In the genomic region with DNA sequence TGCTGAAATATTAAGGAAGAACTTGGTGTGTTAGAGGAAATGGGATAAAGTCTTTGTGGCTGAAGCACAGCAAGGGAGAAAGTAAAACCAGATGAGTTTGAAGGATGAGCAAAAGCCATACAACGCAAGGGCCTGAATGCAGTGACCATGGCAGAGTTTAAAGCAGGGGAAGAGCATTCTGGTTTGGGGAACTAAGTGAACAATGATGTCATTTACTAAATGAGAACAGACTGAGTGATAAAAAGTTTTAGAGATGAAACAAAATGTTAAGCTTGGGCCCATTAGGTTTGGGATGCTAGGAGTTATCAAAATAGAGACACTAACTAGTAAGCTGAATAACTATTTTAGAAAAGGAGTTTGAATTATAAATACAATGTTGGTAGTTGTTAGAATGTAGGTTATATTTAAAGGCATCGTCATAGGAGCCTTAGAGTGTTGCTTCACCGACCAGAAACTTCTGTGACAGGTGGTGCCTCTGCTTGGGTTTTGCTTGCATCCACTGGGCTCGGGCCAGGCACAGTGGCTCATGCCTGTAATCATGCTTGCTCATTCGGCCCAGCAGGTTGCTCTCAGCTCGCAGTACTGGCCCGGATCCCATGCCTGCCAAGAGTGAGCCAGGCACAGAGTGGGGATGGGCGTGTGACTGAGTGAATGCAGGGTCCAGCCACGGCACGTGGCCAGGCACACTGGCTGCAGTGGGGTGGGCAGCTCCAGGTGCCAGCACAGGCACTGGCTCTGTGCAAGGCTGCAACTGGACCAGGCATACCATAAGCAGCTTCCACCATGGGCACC, we compare ENCODE assay signal across 2 cellular contexts.
TF ChIP-seq lines count a peak whose summit lies in the region.

No MANE protein-coding gene starts in this region.

TF ChIP-seq in HepG2, 621 proteins besides CTCF, POLR2A, EP300 and RAD21:
- TF ChIP-seq, protein P1, sequence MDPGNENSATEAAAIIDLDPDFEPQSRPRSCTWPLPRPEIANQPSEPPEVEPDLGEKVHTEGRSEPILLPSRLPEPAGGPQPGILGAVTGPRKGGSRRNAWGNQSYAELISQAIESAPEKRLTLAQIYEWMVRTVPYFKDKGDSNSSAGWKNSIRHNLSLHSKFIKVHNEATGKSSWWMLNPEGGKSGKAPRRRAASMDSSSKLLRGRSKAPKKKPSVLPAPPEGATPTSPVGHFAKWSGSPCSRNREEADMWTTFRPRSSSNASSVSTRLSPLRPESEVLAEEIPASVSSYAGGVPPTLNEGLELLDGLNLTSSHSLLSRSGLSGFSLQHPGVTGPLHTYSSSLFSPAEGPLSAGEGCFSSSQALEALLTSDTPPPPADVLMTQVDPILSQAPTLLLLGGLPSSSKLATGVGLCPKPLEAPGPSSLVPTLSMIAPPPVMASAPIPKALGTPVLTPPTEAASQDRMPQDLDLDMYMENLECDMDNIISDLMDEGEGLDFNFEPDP (CRISPR knock-in tag; conservative IDR thresholded peaks at IDR 0.05) = no peak
- peak; percentile 70 for TF ChIP-seq ATF7 (IDR thresholded peaks at IDR 0.05)
- TF ChIP-seq ATF7 (CRISPR knock-in tag; IDR thresholded peaks at IDR 0.05) = no peak
TF ChIP-seq in HepG2: peak in this region for 1.

TF ChIP-seq in H1, 55 proteins besides CTCF, POLR2A, EP300 and RAD21:
- no peak for TF ChIP-seq YY1 (IDR thresholded peaks at IDR 0.05; ENCODE audit: low read depth, low read length)
- TF ChIP-seq SUZ12 (IDR thresholded peaks at IDR 0.05; ENCODE audit: low read length) = no peak
- TF ChIP-seq EGR1 (IDR thresholded peaks at IDR 0.05; ENCODE audit: borderline replicate concordance, low read depth, low read length) = no peak
- no peak for TF ChIP-seq JUN (IDR thresholded peaks at IDR 0.05; ENCODE audit: low read depth, low read length)
- no peak for TF ChIP-seq CBX8 (IDR thresholded peaks at IDR 0.05; ENCODE audit: borderline replicate concordance, low read depth, low read length)
